ENCODE assay signal across 2 cellular contexts in genomic region chr17:60901222-60901621, GRCh38.
TF ChIP-seq lines count a peak whose summit lies in the region.

No MANE protein-coding gene starts in this region.

TF ChIP-seq in liver, 16 proteins besides CTCF, POLR2A, EP300 and RAD21 (continued from another document):
- no peak for TF ChIP-seq ATF3 (IDR thresholded peaks at IDR 0.05)
- TF ChIP-seq JUND (IDR thresholded peaks at IDR 0.05): no peak
- no peak for TF ChIP-seq GABPA (IDR thresholded peaks at IDR 0.05 in 1 of 2, conservative IDR thresholded peaks at IDR 0.05 in 1 of 2)
- no peak for TF ChIP-seq MAX (IDR thresholded peaks at IDR 0.05)

TF ChIP-seq in HepG2, 621 proteins besides CTCF, POLR2A, EP300 and RAD21 (continued from another document):
- TF ChIP-seq, protein P1, sequence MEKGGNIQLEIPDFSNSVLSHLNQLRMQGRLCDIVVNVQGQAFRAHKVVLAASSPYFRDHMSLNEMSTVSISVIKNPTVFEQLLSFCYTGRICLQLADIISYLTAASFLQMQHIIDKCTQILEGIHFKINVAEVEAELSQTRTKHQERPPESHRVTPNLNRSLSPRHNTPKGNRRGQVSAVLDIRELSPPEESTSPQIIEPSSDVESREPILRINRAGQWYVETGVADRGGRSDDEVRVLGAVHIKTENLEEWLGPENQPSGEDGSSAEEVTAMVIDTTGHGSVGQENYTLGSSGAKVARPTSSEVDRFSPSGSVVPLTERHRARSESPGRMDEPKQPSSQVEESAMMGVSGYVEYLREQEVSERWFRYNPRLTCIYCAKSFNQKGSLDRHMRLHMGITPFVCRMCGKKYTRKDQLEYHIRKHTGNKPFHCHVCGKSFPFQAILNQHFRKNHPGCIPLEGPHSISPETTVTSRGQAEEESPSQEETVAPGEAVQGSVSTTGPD (CRISPR knock-in tag; IDR thresholded peaks at IDR 0.05): no peak
- no peak for TF ChIP-seq HOXA9 (CRISPR knock-in tag; IDR thresholded peaks at IDR 0.05; ENCODE audit: borderline replicate concordance)
- no peak for TF ChIP-seq ZNF205 (CRISPR knock-in tag; IDR thresholded peaks at IDR 0.05)
- no peak for TF ChIP-seq POGZ (CRISPR knock-in tag; IDR thresholded peaks at IDR 0.05)
- TF ChIP-seq KLF16 (CRISPR knock-in tag; IDR thresholded peaks at IDR 0.05): no peak
- no peak for TF ChIP-seq RXRA (CRISPR knock-in tag; IDR thresholded peaks at IDR 0.05)
- TF ChIP-seq, protein P2, sequence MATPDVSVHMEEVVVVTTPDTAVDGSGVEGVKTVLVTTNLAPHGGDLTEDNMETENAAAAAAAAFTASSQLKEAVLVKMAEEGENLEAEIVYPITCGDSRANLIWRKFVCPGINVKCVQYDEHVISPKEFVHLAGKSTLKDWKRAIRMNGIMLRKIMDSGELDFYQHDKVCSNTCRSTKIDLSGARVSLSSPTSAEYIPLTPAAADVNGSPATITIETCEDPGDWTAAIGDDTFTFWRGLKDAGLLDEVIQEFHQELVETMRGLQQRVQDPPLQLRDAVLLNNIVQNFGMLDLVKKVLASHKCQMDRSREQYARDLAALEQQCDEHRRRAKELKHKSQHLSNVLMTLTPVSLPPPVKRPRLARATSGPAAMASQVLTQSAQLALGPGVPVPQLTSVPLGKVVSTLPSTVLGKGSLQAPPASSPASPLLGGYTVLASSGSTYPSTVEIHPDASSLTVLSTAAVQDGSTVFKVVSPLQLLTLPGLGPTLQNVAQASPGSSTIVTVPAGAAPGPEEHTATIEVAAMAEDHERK (CRISPR knock-in tag; IDR thresholded peaks at IDR 0.05; ENCODE audit: low read depth): no peak
- no peak for TF ChIP-seq NFRKB (IDR thresholded peaks at IDR 0.05)
- TF ChIP-seq ZNF574 (CRISPR knock-in tag; IDR thresholded peaks at IDR 0.05): no peak
- TF ChIP-seq ZIK1 (CRISPR knock-in tag; IDR thresholded peaks at IDR 0.05; ENCODE audit: borderline replicate concordance, low read depth): no peak
- no peak for TF ChIP-seq CENPX (CRISPR knock-in tag; IDR thresholded peaks at IDR 0.05)
- TF ChIP-seq ZNF598 (CRISPR knock-in tag; IDR thresholded peaks at IDR 0.05; ENCODE audit: borderline replicate concordance): no peak
- TF ChIP-seq REXO4 (CRISPR knock-in tag; IDR thresholded peaks at IDR 0.05; ENCODE audit: borderline replicate concordance): no peak
